ENCODE assay signal across 1 cellular context in the genomic region with DNA sequence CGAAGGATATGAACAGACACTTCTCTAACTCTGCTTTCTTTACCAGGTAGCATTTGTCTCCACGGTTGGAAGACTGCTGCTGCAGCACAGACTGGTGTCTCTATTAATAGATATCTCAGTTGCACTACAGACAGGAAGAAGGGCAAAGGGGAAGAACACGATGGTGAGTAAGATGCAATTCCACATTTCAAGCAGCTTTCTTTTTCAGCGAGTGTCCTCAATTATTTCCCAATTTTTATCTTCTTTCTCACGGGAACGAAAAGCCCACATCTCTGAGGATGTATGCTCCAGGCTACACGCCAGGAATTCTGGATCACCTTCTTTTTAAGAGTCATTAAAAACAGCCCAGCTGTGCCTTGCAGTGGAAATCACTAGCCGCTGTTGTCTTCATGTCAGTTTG.
TF ChIP-seq lines count a peak whose summit lies in the region.

No MANE protein-coding gene starts in this region.

TF ChIP-seq in GM23338, 12 proteins besides CTCF, POLR2A, EP300 and RAD21 (continued from another document):
- TF ChIP-seq REST (IDR thresholded peaks at IDR 0.05; ENCODE audit: unreplicated experiment), result no peak
- TF ChIP-seq POLR2AphosphoS5 (IDR thresholded peaks at IDR 0.05; ENCODE audit: low read depth), result no peak
- TF ChIP-seq ZNF331 (CRISPR knock-in tag; IDR thresholded peaks at IDR 0.05; ENCODE audit: low read depth), result no peak
- TF ChIP-seq NANOG (IDR thresholded peaks at IDR 0.05; ENCODE audit: borderline replicate concordance), result no peak
- no peak for TF ChIP-seq EZH2phosphoT487 (IDR thresholded peaks at IDR 0.05; ENCODE audit: unreplicated experiment)
- TF ChIP-seq CREB1 (CRISPR knock-in tag; IDR thresholded peaks at IDR 0.05; ENCODE audit: low read depth), result no peak
- TF ChIP-seq ZNF114 (CRISPR knock-in tag; IDR thresholded peaks at IDR 0.05), result no peak
- TF ChIP-seq, protein P1, sequence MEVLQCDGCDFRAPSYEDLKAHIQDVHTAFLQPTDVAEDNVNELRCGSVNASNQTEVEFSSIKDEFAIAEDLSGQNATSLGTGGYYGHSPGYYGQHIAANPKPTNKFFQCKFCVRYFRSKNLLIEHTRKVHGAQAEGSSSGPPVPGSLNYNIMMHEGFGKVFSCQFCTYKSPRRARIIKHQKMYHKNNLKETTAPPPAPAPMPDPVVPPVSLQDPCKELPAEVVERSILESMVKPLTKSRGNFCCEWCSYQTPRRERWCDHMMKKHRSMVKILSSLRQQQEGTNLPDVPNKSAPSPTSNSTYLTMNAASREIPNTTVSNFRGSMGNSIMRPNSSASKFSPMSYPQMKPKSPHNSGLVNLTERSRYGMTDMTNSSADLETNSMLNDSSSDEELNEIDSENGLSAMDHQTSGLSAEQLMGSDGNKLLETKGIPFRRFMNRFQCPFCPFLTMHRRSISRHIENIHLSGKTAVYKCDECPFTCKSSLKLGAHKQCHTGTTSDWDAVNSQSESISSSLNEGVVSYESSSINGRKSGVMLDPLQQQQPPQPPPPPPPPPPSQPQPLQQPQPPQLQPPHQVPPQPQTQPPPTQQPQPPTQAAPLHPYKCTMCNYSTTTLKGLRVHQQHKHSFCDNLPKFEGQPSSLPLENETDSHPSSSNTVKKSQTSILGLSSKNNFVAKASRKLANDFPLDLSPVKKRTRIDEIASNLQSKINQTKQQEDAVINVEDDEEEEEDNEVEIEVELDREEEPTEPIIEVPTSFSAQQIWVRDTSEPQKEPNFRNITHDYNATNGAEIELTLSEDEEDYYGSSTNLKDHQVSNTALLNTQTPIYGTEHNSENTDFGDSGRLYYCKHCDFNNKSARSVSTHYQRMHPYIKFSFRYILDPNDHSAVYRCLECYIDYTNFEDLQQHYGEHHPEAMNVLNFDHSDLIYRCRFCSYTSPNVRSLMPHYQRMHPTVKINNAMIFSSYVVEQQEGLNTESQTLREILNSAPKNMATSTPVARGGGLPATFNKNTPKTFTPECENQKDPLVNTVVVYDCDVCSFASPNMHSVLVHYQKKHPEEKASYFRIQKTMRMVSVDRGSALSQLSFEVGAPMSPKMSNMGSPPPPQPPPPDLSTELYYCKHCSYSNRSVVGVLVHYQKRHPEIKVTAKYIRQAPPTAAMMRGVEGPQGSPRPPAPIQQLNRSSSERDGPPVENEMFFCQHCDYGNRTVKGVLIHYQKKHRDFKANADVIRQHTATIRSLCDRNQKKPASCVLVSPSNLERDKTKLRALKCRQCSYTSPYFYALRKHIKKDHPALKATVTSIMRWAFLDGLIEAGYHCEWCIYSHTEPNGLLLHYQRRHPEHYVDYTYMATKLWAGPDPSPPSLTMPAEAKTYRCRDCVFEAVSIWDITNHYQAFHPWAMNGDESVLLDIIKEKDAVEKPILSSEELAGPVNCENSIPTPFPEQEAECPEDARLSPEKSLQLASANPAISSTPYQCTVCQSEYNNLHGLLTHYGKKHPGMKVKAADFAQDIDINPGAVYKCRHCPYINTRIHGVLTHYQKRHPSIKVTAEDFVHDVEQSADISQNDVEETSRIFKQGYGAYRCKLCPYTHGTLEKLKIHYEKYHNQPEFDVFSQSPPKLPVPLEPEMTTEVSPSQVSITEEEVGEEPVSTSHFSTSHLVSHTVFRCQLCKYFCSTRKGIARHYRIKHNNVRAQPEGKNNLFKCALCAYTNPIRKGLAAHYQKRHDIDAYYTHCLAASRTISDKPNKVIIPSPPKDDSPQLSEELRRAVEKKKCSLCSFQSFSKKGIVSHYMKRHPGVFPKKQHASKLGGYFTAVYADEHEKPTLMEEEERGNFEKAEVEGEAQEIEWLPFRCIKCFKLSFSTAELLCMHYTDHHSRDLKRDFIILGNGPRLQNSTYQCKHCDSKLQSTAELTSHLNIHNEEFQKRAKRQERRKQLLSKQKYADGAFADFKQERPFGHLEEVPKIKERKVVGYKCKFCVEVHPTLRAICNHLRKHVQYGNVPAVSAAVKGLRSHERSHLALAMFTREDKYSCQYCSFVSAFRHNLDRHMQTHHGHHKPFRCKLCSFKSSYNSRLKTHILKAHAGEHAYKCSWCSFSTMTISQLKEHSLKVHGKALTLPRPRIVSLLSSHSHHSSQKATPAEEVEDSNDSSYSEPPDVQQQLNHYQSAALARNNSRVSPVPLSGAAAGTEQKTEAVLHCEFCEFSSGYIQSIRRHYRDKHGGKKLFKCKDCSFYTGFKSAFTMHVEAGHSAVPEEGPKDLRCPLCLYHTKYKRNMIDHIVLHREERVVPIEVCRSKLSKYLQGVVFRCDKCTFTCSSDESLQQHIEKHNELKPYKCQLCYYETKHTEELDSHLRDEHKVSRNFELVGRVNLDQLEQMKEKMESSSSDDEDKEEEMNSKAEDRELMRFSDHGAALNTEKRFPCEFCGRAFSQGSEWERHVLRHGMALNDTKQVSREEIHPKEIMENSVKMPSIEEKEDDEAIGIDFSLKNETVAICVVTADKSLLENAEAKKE (CRISPR knock-in tag; IDR thresholded peaks at IDR 0.05), result no peak
- TF ChIP-seq, protein P2, sequence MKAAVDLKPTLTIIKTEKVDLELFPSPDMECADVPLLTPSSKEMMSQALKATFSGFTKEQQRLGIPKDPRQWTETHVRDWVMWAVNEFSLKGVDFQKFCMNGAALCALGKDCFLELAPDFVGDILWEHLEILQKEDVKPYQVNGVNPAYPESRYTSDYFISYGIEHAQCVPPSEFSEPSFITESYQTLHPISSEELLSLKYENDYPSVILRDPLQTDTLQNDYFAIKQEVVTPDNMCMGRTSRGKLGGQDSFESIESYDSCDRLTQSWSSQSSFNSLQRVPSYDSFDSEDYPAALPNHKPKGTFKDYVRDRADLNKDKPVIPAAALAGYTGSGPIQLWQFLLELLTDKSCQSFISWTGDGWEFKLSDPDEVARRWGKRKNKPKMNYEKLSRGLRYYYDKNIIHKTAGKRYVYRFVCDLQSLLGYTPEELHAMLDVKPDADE (IDR thresholded peaks at IDR 0.05), result no peak
